In genomic region chr2:162768646-162769045, GRCh38 we compare ENCODE assay signal across 12 cellular contexts.
A peak's percentile ranks its signal among the peaks of the same experiment; 100 is the strongest.
DNase-seq lines count a peak whose midpoint lies in the region; ATAC-seq, FAIRE-seq and TF ChIP-seq lines count a peak whose summit lies in the region.
"Had no signal": no experiment of that assay in that cellular context is flagged by ENCODE, and none has a peak within 500 bp of the region (broad histone marks: within the 10 kb centered on the region; RNA-seq: fewer than 3 reads in every experiment).

No MANE protein-coding gene starts in this region.

- H3K27me3 ChIP-seq in K562 (ENCODE audit: control insufficient read depth in 2 of 2, insufficient read depth in 2 of 2, low read length in 2 of 2) (no peaks in the 10 kb centered on the region), neuron (ENCODE audit: insufficient read depth, low read length) (no peaks in the 10 kb centered on the region)
- H3K27me3 ChIP-seq: ascending aorta had no signal

- H3K36me3 ChIP-seq in K562 (ENCODE audit: control insufficient read depth, insufficient read depth, low read length) (no peaks in the 10 kb centered on the region), neuron (ENCODE audit: insufficient read depth, low read length) (no peaks in the 10 kb centered on the region)
- H3K36me3 ChIP-seq: ascending aorta had no signal

- H3K4me1 ChIP-seq in K562 (replicated peaks in 1 of 2; ENCODE audit: control insufficient read depth in 2 of 2, insufficient read depth in 2 of 2, low read length in 2 of 2) (no peaks in the 10 kb centered on the region), neuron (ENCODE audit: insufficient read depth, low read length) (peaks cover 24% of the 10 kb centered on the region)
- H3K4me1 ChIP-seq: ascending aorta had no signal

- H3K9ac ChIP-seq in K562 (ENCODE audit: insufficient read depth in 1 of 2, low read depth in 2 of 2, low read length in 2 of 2) = no peak overlapping the region
- H3K9ac ChIP-seq: KMS-11 had no signal

- peak; percentile 91 for DNase-seq in NCI-H1092 (lab: John Stamatoyannopoulos, UW)
- DNase-seq in NCI-H2196 (lab: John Stamatoyannopoulos, UW; ENCODE audit: unreplicated experiment) = peak; percentile 92
- DNase-seq in K562 (ENCODE audit: extremely low read depth in 1 of 4, low spot score in 3 of 4) = no peak
- no peak for DNase-seq in sciatic nerve (ENCODE audit: low spot score)
- no peak for DNase-seq in foreskin fibroblast
- DNase-seq: activated CD8-positive, alpha-beta memory T cell treated with anti-CD3 and anti-CD28 coated beads, Interleukin-2, amount 50 U/mL, for 4 hours; small intestine had no signal

- POLR2A ChIA-PET in K562 (lab: Yijun Ruan, JAX) = no interaction called here

- no peak for TF ChIP-seq RAD21 in K562 (CRISPR knock-in tag; conservative IDR thresholded peaks at IDR 0.05 in 1 of 2, IDR thresholded peaks at IDR 0.05 in 1 of 2)

- in situ Hi-C loops in K562 (cut with MboI) = no loop called here

- CTCF ChIA-PET in K562 (lab: Yijun Ruan, JAX; ENCODE audit: low intra/inter-chr PET ratio) = no interaction called here

- H3K9me3 ChIP-seq in K562 (replicated peaks; ENCODE audit: control insufficient read depth, insufficient read depth, low read depth, low read length) (no peaks in the 10 kb centered on the region), neuron (ENCODE audit: low read length) (no peaks in the 10 kb centered on the region)
- H3K9me3 ChIP-seq: ascending aorta had no signal

- no peaks in the 10 kb centered on the region for H3K9me1 ChIP-seq in K562 (ENCODE audit: control insufficient read depth, insufficient read depth, low read length)

- ATAC-seq in K562 (no peak), sciatic nerve (no peak), HG02981 (IDR thresholded peaks at IDR 0.05; ENCODE audit: unreplicated experiment) (no peak), GM21381 (IDR thresholded peaks at IDR 0.05; ENCODE audit: unreplicated experiment) (no peak)

- TF ChIP-seq CTCF in K562 (IDR thresholded peaks at IDR 0.05 in 2 of 3, conservative IDR thresholded peaks at IDR 0.05 in 1 of 3; ENCODE audit: insufficient read depth in 2 of 3, low read depth in 1 of 3, low read length in 3 of 3) (no peak), foreskin fibroblast (IDR thresholded peaks at IDR 0.05; ENCODE audit: low read depth, low read length) (no peak)

- TF ChIP-seq POLR2A in K562 (conservative IDR thresholded peaks at IDR 0.05) = no peak

- no peak overlapping the region for H3K27ac ChIP-seq in K562 (ENCODE audit: extremely low read depth, low read depth, low read length)
- H3K27ac ChIP-seq: ascending aorta, KMS-11 had no signal

- H4K20me1 ChIP-seq in K562 (replicated peaks; ENCODE audit: control insufficient read depth, insufficient read depth, low read length) = no peaks in the 10 kb centered on the region

- WGBS in K562 (ENCODE audit: insufficient coverage, low coverage, missing lambda C conversion rate) = 0% methylated on average over 4 of the region's 4 CpGs

- no peak for FAIRE-seq in K562 (lab: Jason Lieb, UNC)
- FAIRE-seq: small intestine had no signal

- no peak for TF ChIP-seq EP300 in K562 (IDR thresholded peaks at IDR 0.05; ENCODE audit: low read length)

- H3K4me2 ChIP-seq in K562 (ENCODE audit: insufficient read depth, low read length) = no peak overlapping the region
- H3K4me2 ChIP-seq: KMS-11 had no signal

- intact Hi-C loops in K562 (cut with micrococcal nuclease) (no loop called here), sciatic nerve (cut with DNase I) (no loop called here)

- H3K4me3 ChIP-seq in K562 (no peak overlapping the region), neuron (ENCODE audit: low read length) (peak overlapping the region; percentile 39), foreskin fibroblast (ENCODE audit: low read depth in 1 of 2, low read length in 2 of 2) (no peak overlapping the region)
- H3K4me3 ChIP-seq: ascending aorta had no signal

- H3K79me2 ChIP-seq in K562 (ENCODE audit: control insufficient read depth, insufficient read depth, low read length) = no peaks in the 10 kb centered on the region

- H2AFZ ChIP-seq in K562 (ENCODE audit: low read depth, low read length) (no peak overlapping the region), neuron (ENCODE audit: low read depth, low read length) (peak overlapping the region; percentile 68)

- no TSS peak for BruUV-seq in K562 (replicated peaks; lab: Mats Ljungman, UMichigan)

TF ChIP-seq in K562, 482 proteins besides CTCF, POLR2A, EP300 and RAD21:
- TF ChIP-seq RFX1 (IDR thresholded peaks at IDR 0.05) = peak; percentile 39
- TF ChIP-seq ZNF609 (CRISPR knock-in tag; IDR thresholded peaks at IDR 0.05; ENCODE audit: borderline replicate concordance) = no peak
- TF ChIP-seq PRPF4 (IDR thresholded peaks at IDR 0.05; ENCODE audit: insufficient read depth, low read depth, low read length, poor library complexity, severe bottlenecking) = no peak
TF ChIP-seq in K562: peak in this region for 1.

Comparison
In these comparisons a context has a peak if more than half of its experiments do, and no peak if none do; other contexts are left out.
1. DNase-seq: peak in NCI-H1092 (single experiment) and NCI-H2196 (single experiment); none in K562 (0 of 4), sciatic nerve (single experiment) and foreskin fibroblast (0 of 2).